15 cellular contexts compared by ENCODE assay signal in the genomic region with DNA sequence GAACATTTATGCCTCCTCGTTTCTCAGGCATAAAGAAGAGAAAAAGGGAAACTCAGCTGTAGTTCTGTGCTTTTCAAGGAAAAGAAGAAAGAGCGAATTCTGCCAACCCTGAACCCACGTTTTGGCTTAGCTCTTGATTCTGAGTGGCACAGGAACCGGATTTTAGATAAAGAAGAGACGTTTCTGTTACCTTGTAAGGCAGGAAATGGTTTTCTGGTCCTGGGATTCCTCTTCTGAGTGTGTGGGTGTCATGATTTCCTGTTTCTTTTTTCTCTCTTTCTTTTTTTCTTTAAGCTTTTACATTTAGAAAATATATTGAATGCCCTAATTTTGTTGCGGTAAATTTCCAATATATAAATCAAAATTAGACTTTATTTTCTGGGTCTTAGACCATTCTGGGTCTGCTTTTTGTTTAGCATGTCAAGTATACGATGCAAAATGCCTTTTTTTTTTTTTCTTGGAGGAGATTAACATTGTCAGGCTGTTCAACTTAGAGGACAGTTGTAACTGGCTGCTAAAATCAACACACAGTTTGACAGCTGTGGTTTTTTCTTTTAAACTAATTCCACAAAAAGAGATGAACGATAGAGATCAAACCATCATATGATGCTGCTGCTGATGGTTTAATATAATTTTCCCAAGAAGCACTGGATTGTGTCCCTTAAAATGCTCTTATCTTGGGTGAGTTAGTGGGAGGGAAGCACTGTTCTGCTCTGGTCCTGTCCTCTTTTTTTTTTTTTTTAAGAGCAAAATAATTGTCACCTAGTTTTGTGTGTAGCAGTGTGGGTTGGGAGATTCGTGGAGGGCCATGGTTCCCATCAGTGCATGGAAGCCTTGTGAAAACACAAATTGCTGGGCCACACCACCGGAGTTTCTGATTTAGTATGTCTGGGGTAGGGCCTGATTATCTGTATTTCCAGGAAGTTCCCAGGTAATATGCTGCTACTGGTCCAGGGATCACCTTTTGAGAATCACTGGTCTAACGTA.
DNase-seq lines count a peak whose midpoint lies in the region; ATAC-seq and TF ChIP-seq lines count a peak whose summit lies in the region.
"Had no signal": no experiment of that assay in that cellular context is flagged by ENCODE, and none has a peak within 500 bp of the region (broad histone marks: within the 10 kb centered on the region; RNA-seq: fewer than 3 reads in every experiment).

No MANE protein-coding gene starts in this region.

- H3K36me3 Mint-ChIP-seq in CD8-positive, alpha-beta T cell, result no peaks in the 10 kb centered on the region

- no peaks in the 10 kb centered on the region for H3K27me3 Mint-ChIP-seq in CD8-positive, alpha-beta T cell (ENCODE audit: low read depth)

- WGBS in heart left ventricle, 4 donors, result 48 to 54% (median 50%) methylated on average over 11 of the region's 11 CpGs

- peaks cover 11% of the 10 kb centered on the region for H3K9me3 Mint-ChIP-seq in CD8-positive, alpha-beta T cell

- H3K4me1 Mint-ChIP-seq in CD8-positive, alpha-beta T cell (ENCODE audit: low read depth), result peaks cover 42% of the 10 kb centered on the region
- H3K4me1 Mint-ChIP-seq: nephron had no signal

- H3K27ac Mint-ChIP-seq in CD8-positive, alpha-beta T cell, result peak overlapping the region; percentile 81
- H3K27ac Mint-ChIP-seq: nephron had no signal

- no peak for TF ChIP-seq CTCF in CD8-positive, alpha-beta T cell (IDR thresholded peaks at IDR 0.05)
- TF ChIP-seq CTCF in fibroblast of pulmonary artery (IDR thresholded peaks at IDR 0.05; ENCODE audit: low read length, missing control alignments) (no peak), heart left ventricle (IDR thresholded peaks at IDR 0.05) (no peak)

- no peak for TF ChIP-seq POLR2A in heart left ventricle (IDR thresholded peaks at IDR 0.05)

- ATAC-seq in CD8-positive, alpha-beta T cell, result peak; percentile 88
- peak; percentile 64 for ATAC-seq in GM18861 (IDR thresholded peaks at IDR 0.05; ENCODE audit: unreplicated experiment)
- peak; percentile 36; the same call in 1 of the 3 replicates for ATAC-seq in SK-N-SH treated with all-trans-retinoic acid at 6 μM for 48 hours
- ATAC-seq in HG02852 (IDR thresholded peaks at IDR 0.05; ENCODE audit: unreplicated experiment), result no peak
- ATAC-seq in heart left ventricle, result no peak
- ATAC-seq: foreskin keratinocyte, HCT116, right lobe of liver had no signal

- peak overlapping the region; percentile 67 for H3K4me3 Mint-ChIP-seq in CD8-positive, alpha-beta T cell
- H3K4me3 Mint-ChIP-seq: nephron had no signal

- no peak for DNase-seq in CD8-positive, alpha-beta T cell
- DNase-seq in fibroblast of pulmonary artery (ENCODE audit: low read depth) (peak; percentile 24), NCI-H1436 (lab: John Stamatoyannopoulos, UW) (no peak), heart left ventricle (no peak)
- DNase-seq: activated CD4-positive, alpha-beta T cell treated with anti-CD3 and anti-CD28 coated beads, Interleukin-2, amount 50 U/mL, for 4 hours; anterior cingulate cortex; foreskin keratinocyte; NCI-H187; right lobe of liver had no signal

- no peaks in the 10 kb centered on the region for H3K9me3 ChIP-seq in CD8-positive, alpha-beta T cell (ENCODE audit: low read length)
- H3K9me3 ChIP-seq in heart left ventricle, result peaks cover 0 to 21% (median 6%) of the 10 kb centered on the region in 12 donors
- H3K9me3 ChIP-seq: right lobe of liver, SJSA1 had no signal

- CTCF ChIA-PET in CD8-positive, alpha-beta T cell (lab: Charles Lee), result no interaction called here

- H3K36me3 ChIP-seq in CD8-positive, alpha-beta T cell (ENCODE audit: insufficient read depth, low read length), result no peaks in the 10 kb centered on the region
- H3K36me3 ChIP-seq in heart left ventricle, result no peaks in the 10 kb centered on the region
- H3K36me3 ChIP-seq: right lobe of liver, SJSA1 had no signal

- intact Hi-C loops in CD8-positive, alpha-beta T cell (cut with DNase I, micrococcal nuclease), result loop anchor here (2.0 to 10.0 kb wide), 4 partner anchors 61 to 188 kb away; no protein-coding TSS in a partner anchor
- intact Hi-C loops in heart left ventricle (cut with DNase I), result no loop called here

- H3K4me1 ChIP-seq in CD8-positive, alpha-beta T cell (ENCODE audit: insufficient read depth, low read length), result peaks cover 29% of the 10 kb centered on the region
- H3K4me1 ChIP-seq in heart left ventricle, result peaks cover 0 to 15% (median 0%) of the 10 kb centered on the region in 12 donors
- H3K4me1 ChIP-seq: foreskin keratinocyte, right lobe of liver, SJSA1 had no signal

- peak overlapping the region; percentile 18 for H3K4me3 ChIP-seq in CD8-positive, alpha-beta T cell (ENCODE audit: low read depth, low read length)
- H3K4me3 ChIP-seq in fibroblast of pulmonary artery (replicated peaks; ENCODE audit: low read depth, low read length) (no peak overlapping the region), heart left ventricle (no peak overlapping the region)
- H3K4me3 ChIP-seq: right lobe of liver, SJSA1 had no signal

- POLR2A ChIA-PET in CD8-positive, alpha-beta T cell (lab: Charles Lee), result interaction anchor here (0.5 to 1.2 kb wide), 4 partner anchors 20 to 643 kb away, joined by 3 to 6 read pairs (median 4); no protein-coding TSS in a partner anchor

- no peaks in the 10 kb centered on the region for H3K27me3 ChIP-seq in CD8-positive, alpha-beta T cell (ENCODE audit: insufficient read depth, low read length)
- H3K27me3 ChIP-seq in heart left ventricle, result no peaks in the 10 kb centered on the region
- H3K27me3 ChIP-seq: foreskin keratinocyte, right lobe of liver, SJSA1 had no signal

- no peak overlapping the region for H3K27ac ChIP-seq in CD8-positive, alpha-beta T cell (ENCODE audit: low read depth, low read length)
- peak overlapping the region in 1 of 12 donors; percentile 66 for H3K27ac ChIP-seq in heart left ventricle
- H3K27ac ChIP-seq: foreskin keratinocyte, right lobe of liver, SJSA1 had no signal

TF ChIP-seq in SK-N-SH treated with all-trans-retinoic acid at 6 μM for 48 hours, 23 proteins besides CTCF, POLR2A, EP300 and RAD21 (continues in another document):
- no peak for TF ChIP-seq ZNF70 (CRISPR knock-in tag; IDR thresholded peaks at IDR 0.05)
- no peak for TF ChIP-seq ZNF565 (CRISPR knock-in tag; conservative IDR thresholded peaks at IDR 0.05; ENCODE audit: low read depth)
- TF ChIP-seq CSDC2 (CRISPR knock-in tag; IDR thresholded peaks at IDR 0.05), result no peak
- no peak; the same call in 1 of the 2 replicates for TF ChIP-seq PATZ1 (CRISPR knock-in tag; IDR thresholded peaks at IDR 0.05; ENCODE audit: borderline replicate concordance)
- TF ChIP-seq, protein P1, sequence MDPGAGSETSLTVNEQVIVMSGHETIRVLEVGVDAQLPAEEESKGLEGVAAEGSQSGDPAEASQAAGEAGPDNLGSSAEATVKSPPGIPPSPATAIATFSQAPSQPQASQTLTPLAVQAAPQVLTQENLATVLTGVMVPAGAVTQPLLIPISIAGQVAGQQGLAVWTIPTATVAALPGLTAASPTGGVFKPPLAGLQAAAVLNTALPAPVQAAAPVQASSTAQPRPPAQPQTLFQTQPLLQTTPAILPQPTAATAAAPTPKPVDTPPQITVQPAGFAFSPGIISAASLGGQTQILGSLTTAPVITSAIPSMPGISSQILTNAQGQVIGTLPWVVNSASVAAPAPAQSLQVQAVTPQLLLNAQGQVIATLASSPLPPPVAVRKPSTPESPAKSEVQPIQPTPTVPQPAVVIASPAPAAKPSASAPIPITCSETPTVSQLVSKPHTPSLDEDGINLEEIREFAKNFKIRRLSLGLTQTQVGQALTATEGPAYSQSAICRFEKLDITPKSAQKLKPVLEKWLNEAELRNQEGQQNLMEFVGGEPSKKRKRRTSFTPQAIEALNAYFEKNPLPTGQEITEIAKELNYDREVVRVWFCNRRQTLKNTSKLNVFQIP (CRISPR knock-in tag; IDR thresholded peaks at IDR 0.05; ENCODE audit: borderline replicate concordance, low read depth), result no peak
- no peak for TF ChIP-seq ZFP30 (CRISPR knock-in tag; IDR thresholded peaks at IDR 0.05)
- TF ChIP-seq RARB (CRISPR knock-in tag; IDR thresholded peaks at IDR 0.05), result no peak
- TF ChIP-seq, protein P2, sequence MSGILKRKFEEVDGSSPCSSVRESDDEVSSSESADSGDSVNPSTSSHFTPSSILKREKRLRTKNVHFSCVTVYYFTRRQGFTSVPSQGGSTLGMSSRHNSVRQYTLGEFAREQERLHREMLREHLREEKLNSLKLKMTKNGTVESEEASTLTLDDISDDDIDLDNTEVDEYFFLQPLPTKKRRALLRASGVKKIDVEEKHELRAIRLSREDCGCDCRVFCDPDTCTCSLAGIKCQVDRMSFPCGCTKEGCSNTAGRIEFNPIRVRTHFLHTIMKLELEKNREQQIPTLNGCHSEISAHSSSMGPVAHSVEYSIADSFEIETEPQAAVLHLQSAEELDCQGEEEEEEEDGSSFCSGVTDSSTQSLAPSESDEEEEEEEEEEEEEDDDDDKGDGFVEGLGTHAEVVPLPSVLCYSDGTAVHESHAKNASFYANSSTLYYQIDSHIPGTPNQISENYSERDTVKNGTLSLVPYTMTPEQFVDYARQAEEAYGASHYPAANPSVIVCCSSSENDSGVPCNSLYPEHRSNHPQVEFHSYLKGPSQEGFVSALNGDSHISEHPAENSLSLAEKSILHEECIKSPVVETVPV (CRISPR knock-in tag; IDR thresholded peaks at IDR 0.05), result no peak
- no peak for TF ChIP-seq TOX (CRISPR knock-in tag; IDR thresholded peaks at IDR 0.05; ENCODE audit: borderline replicate concordance)
- TF ChIP-seq ARNTL (CRISPR knock-in tag; IDR thresholded peaks at IDR 0.05; ENCODE audit: borderline replicate concordance, low read depth), result no peak
- no peak for TF ChIP-seq ZNF8 (CRISPR knock-in tag; IDR thresholded peaks at IDR 0.05)
- TF ChIP-seq PPARA (CRISPR knock-in tag; IDR thresholded peaks at IDR 0.05; ENCODE audit: borderline replicate concordance), result no peak
- TF ChIP-seq GLIS3 (CRISPR knock-in tag; IDR thresholded peaks at IDR 0.05), result no peak
- no peak for TF ChIP-seq OSR1 (CRISPR knock-in tag; IDR thresholded peaks at IDR 0.05)

Comparison
In these comparisons a context has a peak if more than half of its experiments do, and no peak if none do; other contexts are left out.
1. ATAC-seq: peak in CD8-positive, alpha-beta T cell (single experiment), GM18861 (single experiment) and SK-N-SH treated with all-trans-retinoic acid at 6 μM for 48 hours (single experiment); none in HG02852 (single experiment) and heart left ventricle (0 of 4).
2. intact Hi-C loops: an anchor here in CD8-positive, alpha-beta T cell (2.0 to 10.0 kb wide); none called in heart left ventricle.